Comparison of ENCODE assay signal across 8 cellular contexts in the genomic region with DNA sequence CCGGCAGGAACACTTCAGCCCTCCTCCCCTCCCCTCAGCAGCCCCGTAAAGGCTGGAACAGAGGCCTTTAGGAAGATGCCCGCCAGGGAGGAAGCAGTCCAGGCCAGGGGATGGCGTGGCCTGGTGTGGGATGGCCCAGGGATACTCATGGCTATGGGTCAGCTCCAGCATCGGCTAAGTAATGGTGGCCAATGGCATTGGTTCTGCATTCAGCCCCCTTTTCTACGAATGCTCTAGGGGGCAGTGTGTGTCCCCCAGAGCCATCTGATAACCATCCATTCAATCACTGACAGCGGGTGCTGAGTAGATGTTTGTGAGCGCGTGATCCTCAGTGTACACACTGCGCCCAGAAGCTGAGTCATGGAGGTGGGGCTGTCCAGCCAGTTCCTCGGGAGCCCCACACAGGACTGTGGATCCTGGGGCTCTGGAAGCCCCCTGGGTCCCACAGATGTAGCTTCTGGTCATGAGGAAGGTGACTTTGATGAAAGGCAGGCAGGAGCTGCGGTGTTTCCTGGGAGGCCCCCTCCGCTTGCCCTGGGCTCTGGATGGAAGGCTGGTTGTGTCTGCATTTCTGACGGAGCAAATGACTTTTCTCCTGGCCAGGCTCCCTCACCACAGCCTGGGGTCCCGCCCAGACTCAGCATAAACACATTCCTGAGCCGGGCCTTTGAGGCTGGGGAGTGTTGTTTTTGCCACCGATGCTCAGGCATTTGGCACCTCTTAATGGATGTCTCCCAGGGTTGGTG. TPM values are rescaled to one million over a fixed set of nuclear protein-coding genes. Genes with fewer than 3 reads are reported as not detected.
DNase-seq lines count a peak whose midpoint lies in the region; ATAC-seq and TF ChIP-seq lines count a peak whose summit lies in the region.
"Had no signal": no experiment of that assay in that cellular context is flagged by ENCODE, and none has a peak within 500 bp of the region (broad histone marks: within the 10 kb centered on the region; RNA-seq: fewer than 3 reads in every experiment).

No MANE protein-coding gene starts in this region.

- no peaks in the 10 kb centered on the region for H3K27me3 ChIP-seq in adipocyte (replicated peaks; ENCODE audit: control insufficient read depth, insufficient read depth, low read length)
- H3K27me3 ChIP-seq in tibial nerve: no peaks in the 10 kb centered on the region

- DNase-seq in HCEC 1CT (peak; percentile 99), adipocyte (ENCODE audit: low read depth) (no peak), iPS-NIHi7 (ENCODE audit: extremely low spot score) (peak; percentile 67), tibial nerve (ENCODE audit: low spot score in 2 of 2) (peak in 1 of 2 donors; percentile 40), GOT3 (lab: John Stamatoyannopoulos, UW) (no peak)
- DNase-seq in T-helper 2 cell treated with Interferon-gamma antibody and Interleukin-4, amounts not matched to agents 5 μg/mL and 100 μg/mL, for 36 hours (ENCODE audit: low spot score): no peak

- peaks cover 20% of the 10 kb centered on the region for H3K36me3 ChIP-seq in adipocyte (ENCODE audit: control insufficient read depth, insufficient read depth, low read length, severe bottlenecking)
- peaks cover 0 to 9% (median 0%) of the 10 kb centered on the region in 3 donors for H3K36me3 ChIP-seq in tibial nerve

- TF ChIP-seq POLR2A in tibial nerve (IDR thresholded peaks at IDR 0.05): no peak

- WGBS in tibial nerve, 2 donors: 62 to 75% methylated on average over 10 to 16 of the region's 17 CpGs

- H3K9me3 ChIP-seq in adipocyte (ENCODE audit: control insufficient read depth, low read length): no peaks in the 10 kb centered on the region
- no peaks in the 10 kb centered on the region for H3K9me3 ChIP-seq in tibial nerve

- no peak overlapping the region for H3K4me3 Mint-ChIP-seq in T-helper 2 cell treated with Interferon-gamma antibody and Interleukin-4, amounts not matched to agents 5 μg/mL and 100 μg/mL, for 36 hours
- H3K4me3 Mint-ChIP-seq: activated naive CD8-positive, alpha-beta T cell had no signal

- peak overlapping the region; percentile 39 for H3K4me3 ChIP-seq in adipocyte (ENCODE audit: low read length)
- no peak overlapping the region for H3K4me3 ChIP-seq in tibial nerve

- H3K4me1 Mint-ChIP-seq in T-helper 2 cell treated with Interferon-gamma antibody and Interleukin-4, amounts not matched to agents 5 μg/mL and 100 μg/mL, for 36 hours (ENCODE audit: low read depth): no peaks in the 10 kb centered on the region

- TF ChIP-seq EP300 in tibial nerve (IDR thresholded peaks at IDR 0.05): peak in 1 of 2 donors; percentile 47

- H3K36me3 Mint-ChIP-seq in T-helper 2 cell treated with Interferon-gamma antibody and Interleukin-4, amounts not matched to agents 5 μg/mL and 100 μg/mL, for 36 hours (ENCODE audit: low read depth): no peaks in the 10 kb centered on the region
- H3K36me3 Mint-ChIP-seq: activated naive CD8-positive, alpha-beta T cell had no signal

- H3K27me3 Mint-ChIP-seq in T-helper 2 cell treated with Interferon-gamma antibody and Interleukin-4, amounts not matched to agents 5 μg/mL and 100 μg/mL, for 36 hours (ENCODE audit: low read depth): peaks cover 3% of the 10 kb centered on the region
- H3K27me3 Mint-ChIP-seq: activated naive CD8-positive, alpha-beta T cell had no signal

- H3K4me1 ChIP-seq in adipocyte (ENCODE audit: control insufficient read depth, insufficient read depth, low read length) (peaks cover 69% of the 10 kb centered on the region), tibial nerve (peaks cover 0 to 60% (median 23%) of the 10 kb centered on the region in 4 donors)

- peak overlapping the region; percentile 71 for H3K9ac ChIP-seq in adipocyte (ENCODE audit: low read length)

- H3K27ac Mint-ChIP-seq in T-helper 2 cell treated with Interferon-gamma antibody and Interleukin-4, amounts not matched to agents 5 μg/mL and 100 μg/mL, for 36 hours: no peak overlapping the region
- H3K27ac Mint-ChIP-seq: activated naive CD8-positive, alpha-beta T cell had no signal

- H3K9me3 Mint-ChIP-seq in T-helper 2 cell treated with Interferon-gamma antibody and Interleukin-4, amounts not matched to agents 5 μg/mL and 100 μg/mL, for 36 hours: no peaks in the 10 kb centered on the region

- ATAC-seq in HG03159 (IDR thresholded peaks at IDR 0.05; ENCODE audit: unreplicated experiment): no peak

- no peak for TF ChIP-seq CTCF in tibial nerve (IDR thresholded peaks at IDR 0.05)

- H3K27ac ChIP-seq in tibial nerve: peak overlapping the region; percentile 30 to 78 (median 70)

RNA-seq across cellular contexts. Expression of gene FBLN1, which starts 46.5 kb away (rescaled TPM):
- 1,000 to 10,000 TPM in 1 of 4 donors, 100 to 1,000 TPM in 3; 172 to 1,145 (median 351) TPM for total RNA-seq in tibial nerve

Comparison
In these comparisons a context has a peak if more than half of its experiments do, and no peak if none do; other contexts are left out.
1. DNase-seq: peak in HCEC 1CT (single experiment) and iPS-NIHi7 (single experiment); none in adipocyte (single experiment), GOT3 (single experiment) and T-helper 2 cell treated with Interferon-gamma antibody and Interleukin-4, amounts not matched to agents 5 μg/mL and 100 μg/mL, for 36 hours (single experiment).